ENCODE assay signal across 21 cellular contexts in genomic region chr1:228293393-228293792, GRCh38.
"Had no signal": no experiment of that assay in that cellular context is flagged by ENCODE, and none has a peak within 500 bp of the region (broad histone marks: within the 10 kb centered on the region; RNA-seq: fewer than 3 reads in every experiment).

No MANE protein-coding gene starts in this region.

- H3K4me3 Mint-ChIP-seq: activated naive CD4-positive, alpha-beta T cell treated with anti-CD3 and anti-CD28 coated beads, Interleukin-2, amount 10 ng/mL, durations not matched to agents 7 days and 5 days; activated T-cell treated with anti-CD3 and anti-CD28 coated beads, Interleukin-2, amount 50 U/mL, for 72 hours; T-helper 1 cell treated with Interleukin-12 subunit alpha and Interleukin-12 subunit beta and Interleukin-4 antibody, amounts not matched to agents 30 μg/mL and 1 μg/mL, for 36 hours had no signal

- H3K27me3 ChIP-seq: ascending aorta, brain microvascular endothelial cell had no signal

- H3K9me3 ChIP-seq: ascending aorta had no signal

- H3K4me3 ChIP-seq: ascending aorta had no signal

- H3K27ac ChIP-seq: ascending aorta, brain microvascular endothelial cell had no signal

- H3K27ac Mint-ChIP-seq: activated naive CD4-positive, alpha-beta T cell treated with anti-CD3 and anti-CD28 coated beads, Interleukin-2, amount 10 ng/mL, durations not matched to agents 7 days and 5 days; activated T-cell treated with anti-CD3 and anti-CD28 coated beads, Interleukin-2, amount 50 U/mL, for 72 hours; T-helper 1 cell treated with Interleukin-12 subunit alpha and Interleukin-12 subunit beta and Interleukin-4 antibody, amounts not matched to agents 30 μg/mL and 1 μg/mL, for 36 hours had no signal

- H3K36me3 ChIP-seq: brain microvascular endothelial cell had no signal

- H3K27me3 Mint-ChIP-seq: activated naive CD4-positive, alpha-beta T cell treated with anti-CD3 and anti-CD28 coated beads, Interleukin-2, amount 10 ng/mL, durations not matched to agents 7 days and 5 days; naive thymus-derived CD8-positive, alpha-beta T cell had no signal

- DNase-seq: activated CD4-positive, alpha-beta T cell treated with anti-CD3 and anti-CD28 coated beads for 4 hours; activated CD4-positive, alpha-beta T cell treated with anti-CD3 and anti-CD28 coated beads, Interleukin-2, amount 50 U/mL, for 48 hours; activated CD4-positive, CD25-positive, alpha-beta regulatory T cell; activated effector memory CD4-positive, alpha-beta T cell treated with Interleukin-2 at 50 U/mL for 16 hours; activated naive CD4-positive, alpha-beta T cell treated with anti-CD3 and anti-CD28 coated beads, Interleukin-2, amount 10 ng/mL, durations not matched to agents 7 days and 5 days; activated T-cell treated with anti-CD3 and anti-CD28 coated beads, Interleukin-2, amount 50 U/mL, for 72 hours; brain microvascular endothelial cell; central memory CD4-positive, alpha-beta T cell; dermis blood vessel endothelial cell; effector CD8-positive, alpha-beta T cell; foreskin melanocyte; hypothalamus; left colon; nucleus accumbens; stimulated activated CD4-positive, alpha-beta T cell treated with anti-CD3 and anti-CD28 coated beads, Interleukin-4, amount 100 ng/mL, for 24 hours; stimulated activated naive CD8-positive, alpha-beta T cell treated with anti-CD3 and anti-CD28 coated beads, Interleukin-15, Interleukin-2, amounts not matched to agents 100 U/mL and 50 U/mL, for 24 hours; T1000 had no signal

- H3K4me1 ChIP-seq: ascending aorta had no signal

- ATAC-seq: activated T-cell treated with anti-CD3 and anti-CD28 coated beads, Interleukin-2, amount 50 U/mL, for 72 hours; esophagus mucosa; left colon; naive thymus-derived CD8-positive, alpha-beta T cell; stimulated activated naive CD8-positive, alpha-beta T cell treated with anti-CD3 and anti-CD28 coated beads, Interleukin-15, Interleukin-2, amounts not matched to agents 100 U/mL and 50 U/mL, for 24 hours had no signal
